Comparison of ENCODE assay signal across 7 cellular contexts in the genomic region with DNA sequence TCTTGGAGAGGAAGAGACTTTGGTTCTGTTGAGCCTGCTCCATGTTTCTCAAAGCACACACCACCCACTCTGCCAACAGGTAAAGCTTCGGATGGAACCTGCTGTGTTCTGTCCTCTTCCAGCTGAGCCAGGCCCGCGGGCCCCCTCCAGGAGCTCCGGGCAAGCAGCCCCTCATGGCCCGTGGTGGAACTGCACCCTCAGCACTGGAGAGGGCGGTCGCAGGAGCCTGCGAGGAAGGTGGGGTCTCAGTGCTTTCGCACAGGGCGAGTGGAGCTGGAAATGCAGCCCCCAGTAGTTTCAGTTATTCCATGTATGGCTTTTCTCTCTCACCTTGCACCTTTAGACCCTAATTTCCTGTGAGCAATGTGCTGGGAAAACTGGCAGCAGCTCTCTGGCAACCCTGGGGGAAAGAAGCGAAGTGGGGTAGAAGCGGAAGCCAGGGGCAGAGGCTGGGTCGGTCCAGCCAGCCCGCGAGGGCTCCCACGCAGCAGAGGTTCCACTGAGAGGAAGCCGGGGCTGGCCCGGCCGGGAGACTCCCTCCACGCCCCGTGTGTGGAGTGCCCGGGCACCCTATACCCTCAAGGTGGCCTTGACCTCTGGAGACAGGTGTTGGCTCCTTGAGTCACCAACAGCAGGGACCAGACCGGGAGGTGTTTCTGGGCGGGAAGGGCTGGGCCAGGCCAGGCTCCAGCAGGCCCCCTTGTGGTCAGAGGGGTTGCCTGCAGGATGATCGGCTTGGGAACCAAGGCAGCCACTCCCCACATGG.
DNase-seq lines count a peak whose midpoint lies in the region; ATAC-seq and TF ChIP-seq lines count a peak whose summit lies in the region.

No MANE protein-coding gene starts in this region.

- peaks cover 3% of the 10 kb centered on the region for H3K4me1 Mint-ChIP-seq in memory B cell

- ATAC-seq in GM18502 (IDR thresholded peaks at IDR 0.05; ENCODE audit: poor library complexity, unreplicated experiment) (peak; percentile 85), HG02623 (IDR thresholded peaks at IDR 0.05; ENCODE audit: unreplicated experiment) (peak; percentile 86), memory B cell (ENCODE audit: low read depth) (peak; percentile 83)

- H3K9ac ChIP-seq in colonic mucosa (ENCODE audit: low read depth in 2 of 2, low read length in 2 of 2): no peak overlapping the region

- DNase-seq in NCI-H1092 treated with DMSO at 0.1 percent for 48 hours (lab: John Stamatoyannopoulos, UW) (peak; percentile 91), colonic mucosa (peak; percentile 83), memory B cell (ENCODE audit: low spot score in 2 of 2) (peak; percentile 5 to 38)
- peak; percentile 43 to 62 for DNase-seq in activated CD4-positive, alpha-beta T cell treated with anti-CD3 and anti-CD28 coated beads for 24 hours (ENCODE audit: low read depth in 2 of 2)
- DNase-seq in stimulated activated CD8-positive, alpha-beta memory T cell treated with anti-CD3 and anti-CD28 coated beads, Interleukin-2, amount 100 ng/mL, for 1 hour (ENCODE audit: low read depth in 2 of 2): peak; percentile 28 to 38

- no peaks in the 10 kb centered on the region for H3K36me3 ChIP-seq in colonic mucosa

- H3K9me3 Mint-ChIP-seq in memory B cell: no peaks in the 10 kb centered on the region

- H3K27ac ChIP-seq in colonic mucosa: no peak overlapping the region

- H3K27me3 Mint-ChIP-seq in memory B cell: peaks cover 10% of the 10 kb centered on the region

- peak; percentile 81 for TF ChIP-seq CTCF in colonic mucosa (IDR thresholded peaks at IDR 0.05)

- intact Hi-C loops in colonic mucosa (cut with DNase I): loop anchor here (2.0 to 5.0 kb wide), 2 partner anchors 55 to 333 kb away; no protein-coding TSS in a partner anchor

- no peaks in the 10 kb centered on the region for H3K27me3 ChIP-seq in colonic mucosa

- H3K4me3 ChIP-seq in colonic mucosa: peak overlapping the region; percentile 37

- no peaks in the 10 kb centered on the region for H3K36me3 Mint-ChIP-seq in memory B cell

- no peaks in the 10 kb centered on the region for H3K9me3 ChIP-seq in colonic mucosa

- no peak overlapping the region for H3K27ac Mint-ChIP-seq in memory B cell

- no peaks in the 10 kb centered on the region for H3K4me1 ChIP-seq in colonic mucosa

- H3K4me3 Mint-ChIP-seq in memory B cell: peak overlapping the region; percentile 63

Comparison
In these comparisons a context has a peak if more than half of its experiments do, and no peak if none do; other contexts are left out.
1. DNase-seq: peak in every context shown above with its lines; median percentile 91 in NCI-H1092 treated with DMSO at 0.1 percent for 48 hours; 83 in colonic mucosa; 52 in activated CD4-positive, alpha-beta T cell treated with anti-CD3 and anti-CD28 coated beads for 24 hours; 33 in stimulated activated CD8-positive, alpha-beta memory T cell treated with anti-CD3 and anti-CD28 coated beads, Interleukin-2, amount 100 ng/mL, for 1 hour; 22 in memory B cell.